Comparison of ENCODE assay signal across 9 cellular contexts in genomic region chr15:92801412-92801773, GRCh38.
DNase-seq lines count a peak whose midpoint lies in the region; ATAC-seq and TF ChIP-seq lines count a peak whose summit lies in the region.
"Had no signal": no experiment of that assay in that cellular context is flagged by ENCODE, and none has a peak within 500 bp of the region (broad histone marks: within the 10 kb centered on the region; RNA-seq: fewer than 3 reads in every experiment).

No MANE protein-coding gene starts in this region.

- no peak for TF ChIP-seq CTCF in activated CD8-positive, alpha-beta T cell treated with anti-CD3 and anti-CD28 coated beads for 36 hours (IDR thresholded peaks at IDR 0.05)
- no peak for TF ChIP-seq CTCF in ascending aorta (IDR thresholded peaks at IDR 0.05)
- TF ChIP-seq CTCF in transverse colon (IDR thresholded peaks at IDR 0.05), result no peak
- no peak for TF ChIP-seq CTCF in H9 (conservative IDR thresholded peaks at IDR 0.05)

- no peak overlapping the region for H3K23ac ChIP-seq in H9 (ENCODE audit: insufficient read length, low read depth, low read length)

- no peaks in the 10 kb centered on the region for H3K79me2 ChIP-seq in H9 (ENCODE audit: insufficient read depth, low read length)

- H4K20me1 ChIP-seq in H9 (ENCODE audit: control insufficient read depth, insufficient read depth, insufficient read length), result no peaks in the 10 kb centered on the region

- H3K4me3 ChIP-seq in ascending aorta (no peak overlapping the region), transverse colon (no peak overlapping the region)

- peak overlapping the region; percentile 30 for H3K27ac Mint-ChIP-seq in activated CD8-positive, alpha-beta T cell treated with anti-CD3 and anti-CD28 coated beads, Interleukin-2, amount 10 ng/mL, durations not matched to agents 7 days and 5 days
- no peak overlapping the region for H3K27ac Mint-ChIP-seq in activated CD8-positive, alpha-beta T cell treated with anti-CD3 and anti-CD28 coated beads for 36 hours
- no peak overlapping the region; a peak in 1 of 7 replicates for H3K27ac Mint-ChIP-seq in H9

- no peak overlapping the region for H3K4me2 ChIP-seq in H9 (ENCODE audit: insufficient read depth, insufficient read length, low read length)

- no peak overlapping the region for H3K56ac ChIP-seq in H9 (ENCODE audit: insufficient read length, low read depth, low read length)

- no peak overlapping the region for H2BK15ac ChIP-seq in H9 (ENCODE audit: low read depth, low read length)

- no peak overlapping the region for H2BK5ac ChIP-seq in H9 (ENCODE audit: insufficient read length, low read length)

- ATAC-seq in activated CD8-positive, alpha-beta T cell treated with anti-CD3 and anti-CD28 coated beads, Interleukin-2, amount 10 ng/mL, durations not matched to agents 7 days and 5 days, result no peak
- ATAC-seq in activated CD8-positive, alpha-beta T cell treated with anti-CD3 and anti-CD28 coated beads for 36 hours, result no peak
- ATAC-seq in GM18858 (IDR thresholded peaks at IDR 0.05; ENCODE audit: unreplicated experiment) (no peak), esophagus mucosa (no peak)

- no peak for DNase-seq in activated CD8-positive, alpha-beta T cell treated with anti-CD3 and anti-CD28 coated beads, Interleukin-2, amount 10 ng/mL, durations not matched to agents 7 days and 5 days
- DNase-seq in activated CD8-positive, alpha-beta T cell treated with anti-CD3 and anti-CD28 coated beads for 36 hours, result no peak
- peak in 1 of 2 donors; percentile 62 for DNase-seq in ascending aorta (ENCODE audit: low spot score in 2 of 2)
- peak; percentile 79 for DNase-seq in kidney tubule cell (ENCODE audit: low spot score)
- DNase-seq in transverse colon, result peak; percentile 35
- no peak for DNase-seq in H9
- DNase-seq: NCI-H1694 had no signal

- no peak overlapping the region for H4K5ac ChIP-seq in H9 (ENCODE audit: insufficient read length, low read depth, low read length)

- H3K36me3 Mint-ChIP-seq in activated CD8-positive, alpha-beta T cell treated with anti-CD3 and anti-CD28 coated beads, Interleukin-2, amount 10 ng/mL, durations not matched to agents 7 days and 5 days (ENCODE audit: low read depth), result peaks cover 5% of the 10 kb centered on the region
- peaks cover 4% of the 10 kb centered on the region for H3K36me3 Mint-ChIP-seq in activated CD8-positive, alpha-beta T cell treated with anti-CD3 and anti-CD28 coated beads for 36 hours (ENCODE audit: low read depth)
- H3K36me3 Mint-ChIP-seq in H9 (ENCODE audit: insufficient read depth in 1 of 3, low read depth in 3 of 3), result peaks cover 0 to 3% (median 0%) of the 10 kb centered on the region in 3 experiments; a peak in 2 of 7 replicates

- TF ChIP-seq POLR2A in transverse colon (IDR thresholded peaks at IDR 0.05), result no peak

- no peak overlapping the region for H2BK20ac ChIP-seq in H9 (ENCODE audit: low read depth, low read length, poor library complexity, severe bottlenecking)

- no peak overlapping the region for H3K14ac ChIP-seq in H9 (ENCODE audit: insufficient read depth, low read length)

- no peak overlapping the region for H2AK5ac ChIP-seq in H9 (ENCODE audit: insufficient read length, low read length)

- H4K8ac ChIP-seq in H9 (replicated peaks; ENCODE audit: insufficient read length, low read depth, low read length), result no peak overlapping the region

- H3K27me3 ChIP-seq in ascending aorta (no peaks in the 10 kb centered on the region), transverse colon (no peaks in the 10 kb centered on the region), H9 (ENCODE audit: insufficient read depth, low read length) (no peaks in the 10 kb centered on the region)

- no peak overlapping the region for H4K91ac ChIP-seq in H9 (ENCODE audit: insufficient read length, low read depth, low read length)

- H3K4ac ChIP-seq in H9 (ENCODE audit: low read depth, low read length), result no peak overlapping the region

- peak overlapping the region; percentile 89 for H3K27ac ChIP-seq in ascending aorta
- peak overlapping the region; percentile 85 to 98 (median 87) for H3K27ac ChIP-seq in transverse colon
- no peak overlapping the region for H3K27ac ChIP-seq in H9 (ENCODE audit: insufficient read length, low read depth, low read length)

- no peak overlapping the region for H3T11ph ChIP-seq in H9 (ENCODE audit: low read length)

- H2BK120ac ChIP-seq in H9 (ENCODE audit: low read depth, low read length, poor library complexity, severe bottlenecking), result no peak overlapping the region

- intact Hi-C loops in activated CD8-positive, alpha-beta T cell treated with anti-CD3 and anti-CD28 coated beads for 36 hours (cut with micrococcal nuclease), result no loop called here
- intact Hi-C loops in ascending aorta (cut with DNase I) (loop anchor here (5.0 to 10.0 kb wide), 2 partner anchors 271 to 653 kb away; no protein-coding TSS in a partner anchor), transverse colon (cut with DNase I; ENCODE audit: low total_unique reads) (loop anchor here (5.0 kb wide), 1 partner anchor 121 kb away; no protein-coding TSS in a partner anchor)

- WGBS in transverse colon (ENCODE audit: low coverage in 1 of 2), 2 donors, result 60 to 63% methylated on average over 1 to 6 of the region's 6 CpGs
- no CpG with 5 or more reads among the region's 6 CpGs for WGBS in H9 (ENCODE audit: extremely low coverage, insufficient read length, low lambda C conversion rate)

- H3K36me3 ChIP-seq in ascending aorta (no peaks in the 10 kb centered on the region), transverse colon (no peaks in the 10 kb centered on the region)

- CTCF ChIA-PET in activated CD8-positive, alpha-beta T cell treated with anti-CD3 and anti-CD28 coated beads, Interleukin-2, amount 10 ng/mL, durations not matched to agents 7 days and 5 days (lab: Charles Lee), result interaction anchor here (0.7 to 2.6 kb wide), 3 partner anchors 113 to 1318 kb away, joined by 3 to 11 read pairs (median 5); no protein-coding TSS in a partner anchor
- CTCF ChIA-PET in activated CD8-positive, alpha-beta T cell treated with anti-CD3 and anti-CD28 coated beads for 36 hours (lab: Charles Lee), result interaction anchor here (1.0 to 1.6 kb wide), 4 partner anchors 87 to 287 kb away, joined by 3 to 15 read pairs (median 4); no protein-coding TSS in a partner anchor

- no peak overlapping the region for H2AFZ ChIP-seq in H9 (ENCODE audit: low read length)

- no peak overlapping the region for H3K4me3 Mint-ChIP-seq in activated CD8-positive, alpha-beta T cell treated with anti-CD3 and anti-CD28 coated beads, Interleukin-2, amount 10 ng/mL, durations not matched to agents 7 days and 5 days
- no peak overlapping the region for H3K4me3 Mint-ChIP-seq in activated CD8-positive, alpha-beta T cell treated with anti-CD3 and anti-CD28 coated beads for 36 hours
- no peak overlapping the region for H3K4me3 Mint-ChIP-seq in H9

- H3K18ac ChIP-seq in H9 (ENCODE audit: insufficient read length, low read depth, low read length), result no peak overlapping the region

- no peak overlapping the region for H3K9ac ChIP-seq in H9 (ENCODE audit: extremely low read depth, insufficient read length, low read length)

- in situ Hi-C loops in transverse colon (cut with MboI; ENCODE audit: low pct_ligation_motif_present in 1 of 4, low pct_unique_long_range_greater_than_20kb in 1 of 4, low sequenced_read_pairs in 3 of 4), result loop anchor here in 1 of 4 donors (5.0 kb wide), 1 partner anchor 126 kb away; no protein-coding TSS in a partner anchor

- peaks cover 14% of the 10 kb centered on the region for H3K4me1 Mint-ChIP-seq in activated CD8-positive, alpha-beta T cell treated with anti-CD3 and anti-CD28 coated beads, Interleukin-2, amount 10 ng/mL, durations not matched to agents 7 days and 5 days (ENCODE audit: low read depth)
- peaks cover 18% of the 10 kb centered on the region for H3K4me1 Mint-ChIP-seq in activated CD8-positive, alpha-beta T cell treated with anti-CD3 and anti-CD28 coated beads for 36 hours (ENCODE audit: low read depth)
- H3K4me1 Mint-ChIP-seq in H9, result peaks cover 9 to 11% of the 10 kb centered on the region in 2 experiments

- no peaks in the 10 kb centered on the region for H3K9me3 Mint-ChIP-seq in activated CD8-positive, alpha-beta T cell treated with anti-CD3 and anti-CD28 coated beads, Interleukin-2, amount 10 ng/mL, durations not matched to agents 7 days and 5 days (ENCODE audit: insufficient read depth)
- no peaks in the 10 kb centered on the region for H3K9me3 Mint-ChIP-seq in activated CD8-positive, alpha-beta T cell treated with anti-CD3 and anti-CD28 coated beads for 36 hours
- H3K9me3 Mint-ChIP-seq in H9, result no peaks in the 10 kb centered on the region

- no peak overlapping the region for H2BK12ac ChIP-seq in H9 (ENCODE audit: insufficient read length, low read depth, low read length)

- POLR2A ChIA-PET in activated CD8-positive, alpha-beta T cell treated with anti-CD3 and anti-CD28 coated beads, Interleukin-2, amount 10 ng/mL, durations not matched to agents 7 days and 5 days (lab: Charles Lee), result no interaction called here
- POLR2A ChIA-PET in activated CD8-positive, alpha-beta T cell treated with anti-CD3 and anti-CD28 coated beads for 36 hours (lab: Charles Lee), result interaction anchor here (1.2 kb wide), 2 partner anchors 14 to 99 kb away, joined by 3 read pairs; partner anchors contain the start of gene CHD2

- peaks cover 12 to 38% of the 10 kb centered on the region in 2 donors for H3K4me1 ChIP-seq in ascending aorta
- peaks cover 16 to 56% (median 23%) of the 10 kb centered on the region in 4 donors for H3K4me1 ChIP-seq in transverse colon
- no peaks in the 10 kb centered on the region; the same call in 1 of the 2 replicates for H3K4me1 ChIP-seq in H9 (ENCODE audit: insufficient read depth, low read length)

- TF ChIP-seq EP300 in transverse colon (IDR thresholded peaks at IDR 0.05; ENCODE audit: low read depth), result no peak

- H3K79me1 ChIP-seq in H9 (ENCODE audit: insufficient read depth, low read depth, low read length, poor library complexity, severe bottlenecking), result no peaks in the 10 kb centered on the region

- H3K23me2 ChIP-seq in H9 (ENCODE audit: insufficient read length, low read depth, low read length, poor library complexity, severe bottlenecking), result no peaks in the 10 kb centered on the region

- H3K27me3 Mint-ChIP-seq in activated CD8-positive, alpha-beta T cell treated with anti-CD3 and anti-CD28 coated beads, Interleukin-2, amount 10 ng/mL, durations not matched to agents 7 days and 5 days (ENCODE audit: low read depth), result no peaks in the 10 kb centered on the region
- H3K27me3 Mint-ChIP-seq in activated CD8-positive, alpha-beta T cell treated with anti-CD3 and anti-CD28 coated beads for 36 hours, result no peaks in the 10 kb centered on the region
- H3K27me3 Mint-ChIP-seq in H9 (ENCODE audit: low read depth), result no peaks in the 10 kb centered on the region

- H3K9me3 ChIP-seq in ascending aorta (no peaks in the 10 kb centered on the region), transverse colon (no peaks in the 10 kb centered on the region), H9 (ENCODE audit: control insufficient read depth, low read depth, low read length) (no peaks in the 10 kb centered on the region)

Comparison
In these comparisons a context has a peak if more than half of its experiments do, and no peak if none do; other contexts are left out.
1. DNase-seq: peak in kidney tubule cell (single experiment) and transverse colon (single experiment); none in activated CD8-positive, alpha-beta T cell treated with anti-CD3 and anti-CD28 coated beads, Interleukin-2, amount 10 ng/mL, durations not matched to agents 7 days and 5 days (single experiment), activated CD8-positive, alpha-beta T cell treated with anti-CD3 and anti-CD28 coated beads for 36 hours (single experiment) and H9 (single experiment).